In genomic region chrX:20515841-20516461, GRCh38 we compare ENCODE assay signal across 8 cellular contexts.
A peak's percentile ranks its signal among the peaks of the same experiment; 100 is the strongest.
DNase-seq lines count a peak whose midpoint lies in the region; ATAC-seq and TF ChIP-seq lines count a peak whose summit lies in the region.

No MANE protein-coding gene starts in this region.

- no peaks in the 10 kb centered on the region for H4K20me1 ChIP-seq in SK-N-SH (ENCODE audit: insufficient read depth)

- 27% methylated on average over 1 of the region's 1 CpG for WGBS in SK-N-SH (ENCODE audit: low lambda C conversion rate)
- 22% methylated on average over 1 of the region's 1 CpG; no CpG with 5 or more reads in 1 of the 2 donors for WGBS in upper lobe of left lung, 2 donors

- H2AFZ ChIP-seq in SK-N-SH (ENCODE audit: low read depth), result no peak overlapping the region; the same call in 1 of the 2 replicates

- H3K4me2 ChIP-seq in SK-N-SH, result 0 out of 2 replicates have a peak overlapping the region, but pooled peaks have one; percentile 8

- H3K9me2 ChIP-seq in SK-N-SH, result no peaks in the 10 kb centered on the region

- no peaks in the 10 kb centered on the region for H3K36me3 Mint-ChIP-seq in glutamatergic neuron (ENCODE audit: unreplicated experiment)

- H3K4me1 Mint-ChIP-seq in glutamatergic neuron (ENCODE audit: low read depth, unreplicated experiment), result peaks cover 12% of the 10 kb centered on the region

- H3K27ac ChIP-seq in SK-N-SH (ENCODE audit: low read depth in 2 of 2, low read length in 1 of 2) (peak overlapping the region in 1 of 2 experiments; percentile 74; a peak in 2 of 4 replicates), upper lobe of left lung (peak overlapping the region in 1 of 4 donors; percentile 35)

- no peaks in the 10 kb centered on the region for H3K79me2 ChIP-seq in SK-N-SH (ENCODE audit: insufficient read depth)

- TF ChIP-seq RAD21 in SK-N-SH (IDR thresholded peaks at IDR 0.05; ENCODE audit: low read length), result no peak

- POLR2A ChIA-PET in SK-N-SH (lab: Yijun Ruan, JAX), result no interaction called here

- H3K9me3 ChIP-seq in SK-N-SH, result no peaks in the 10 kb centered on the region
- H3K9me3 ChIP-seq in upper lobe of left lung, result no peaks in the 10 kb centered on the region

- no peak overlapping the region for H3K27ac Mint-ChIP-seq in glutamatergic neuron (ENCODE audit: unreplicated experiment)

- peaks cover 28% of the 10 kb centered on the region for H3F3A ChIP-seq in SK-N-SH (replicated peaks; ENCODE audit: insufficient read depth)

- H3K4me3 ChIP-seq in SK-N-SH (ENCODE audit: low read depth in 2 of 2, low read length in 1 of 2), result no peak overlapping the region
- H3K4me3 ChIP-seq in fibroblast of villous mesenchyme (ENCODE audit: low read depth, low read length), result no peak overlapping the region
- no peak overlapping the region for H3K4me3 ChIP-seq in upper lobe of left lung

- peaks cover 1% of the 10 kb centered on the region for H3K9me3 Mint-ChIP-seq in glutamatergic neuron (ENCODE audit: unreplicated experiment)

- H3K4me3 Mint-ChIP-seq in glutamatergic neuron (ENCODE audit: unreplicated experiment), result no peak overlapping the region

- no peak for TF ChIP-seq POLR2A in upper lobe of left lung (IDR thresholded peaks at IDR 0.05)

- peaks cover 0 to 27% of the 10 kb centered on the region in 2 experiments; a peak in 3 of 4 replicates for H3K4me1 ChIP-seq in SK-N-SH (ENCODE audit: control insufficient read depth in 1 of 2, insufficient read depth in 2 of 2, low read depth in 1 of 2, low read length in 1 of 2)
- H3K4me1 ChIP-seq in upper lobe of left lung, result peaks cover 0 to 9% (median 2%) of the 10 kb centered on the region in 4 donors

- peak; percentile 67 for DNase-seq in CD1c-positive myeloid dendritic cell (ENCODE audit: extremely low spot score)
- peak; percentile 11 for DNase-seq in GM19240 (ENCODE audit: insufficient read length, low spot score)
- DNase-seq in SK-N-SH, result no peak
- peak; percentile 60 for DNase-seq in fibroblast of villous mesenchyme (ENCODE audit: low read depth)
- DNase-seq in upper lobe of left lung, result no peak
- DNase-seq in NCI-H510A treated with DMSO at 0.1 percent for 48 hours (lab: John Stamatoyannopoulos, UW), result no peak
- DNase-seq in glutamatergic neuron, result no peak

- H3K9ac ChIP-seq in SK-N-SH, result no peak overlapping the region; the same call in 1 of the 2 replicates

- H3K27me3 ChIP-seq in SK-N-SH (ENCODE audit: insufficient read depth) (no peaks in the 10 kb centered on the region), upper lobe of left lung (no peaks in the 10 kb centered on the region)

- ATAC-seq in HG03175 (IDR thresholded peaks at IDR 0.05; ENCODE audit: unreplicated experiment), result peak; percentile 99
- ATAC-seq in upper lobe of left lung (ENCODE audit: low FRiP score in 2 of 2), result peak; percentile 66 to 69

- TF ChIP-seq EP300 in SK-N-SH (IDR thresholded peaks at IDR 0.05; ENCODE audit: borderline replicate concordance in 1 of 2, low read depth in 1 of 2, low read length in 1 of 2) (peak in 1 of 2 experiments; percentile 58; a peak in 1 of 4 replicates), upper lobe of left lung (IDR thresholded peaks at IDR 0.05) (peak in 1 of 4 donors; percentile 29)

- TF ChIP-seq CTCF in SK-N-SH (IDR thresholded peaks at IDR 0.05) (no peak), fibroblast of villous mesenchyme (IDR thresholded peaks at IDR 0.05; ENCODE audit: insufficient read depth, low read depth, low read length) (no peak), upper lobe of left lung (IDR thresholded peaks at IDR 0.05) (no peak), glutamatergic neuron (IDR thresholded peaks at IDR 0.05; ENCODE audit: partially characterized antibody, unreplicated experiment) (no peak)

- H3K36me3 ChIP-seq in SK-N-SH (replicated peaks in 1 of 2; ENCODE audit: control insufficient read depth in 1 of 2, insufficient read depth in 2 of 2, low read length in 1 of 2), result no peaks in the 10 kb centered on the region
- H3K36me3 ChIP-seq in upper lobe of left lung, result no peaks in the 10 kb centered on the region

- CTCF ChIA-PET in SK-N-SH (lab: Yijun Ruan, JAX), result interaction anchor here (0.9 to 9.2 kb wide), 4 partner anchors 11 to 1470 kb away, joined by 3 to 69 read pairs (median 12); no protein-coding TSS in a partner anchor

- H3K27me3 Mint-ChIP-seq in glutamatergic neuron (ENCODE audit: unreplicated experiment), result peaks cover 3% of the 10 kb centered on the region

TF ChIP-seq in SK-N-SH, 30 proteins besides CTCF, POLR2A, EP300 and RAD21 (continues in another document):
- TF ChIP-seq MXI1 (IDR thresholded peaks at IDR 0.05; ENCODE audit: low read depth, low read length) (no peak), SIN3A (IDR thresholded peaks at IDR 0.05; ENCODE audit: borderline replicate concordance, low read depth, low read length) (no peak), CHD2 (IDR thresholded peaks at IDR 0.05; ENCODE audit: low read length, partially characterized antibody) (no peak), ELF1 (IDR thresholded peaks at IDR 0.05) (peak; percentile 97), FOSL2 (IDR thresholded peaks at IDR 0.05; ENCODE audit: borderline replicate concordance, low read depth) (peak; percentile 92), RCOR1 (IDR thresholded peaks at IDR 0.05; ENCODE audit: low read length) (no peak), JUND (IDR thresholded peaks at IDR 0.05) (peak; percentile 89), MEF2A (IDR thresholded peaks at IDR 0.05; ENCODE audit: borderline replicate concordance, low read depth) (peak; percentile 93), MAX (IDR thresholded peaks at IDR 0.05; ENCODE audit: low read depth) (no peak), RXRA (IDR thresholded peaks at IDR 0.05; ENCODE audit: borderline replicate concordance, low read depth) (peak; percentile 73), REST (IDR thresholded peaks at IDR 0.05; ENCODE audit: low read depth, low read length) (no peak), EZH2phosphoT487 (IDR thresholded peaks at IDR 0.05; ENCODE audit: borderline replicate concordance, low read depth) (no peak), USF1 (IDR thresholded peaks at IDR 0.05; ENCODE audit: borderline replicate concordance, low read depth) (no peak), FOXM1 (IDR thresholded peaks at IDR 0.05; ENCODE audit: low read depth) (no peak), GABPA (IDR thresholded peaks at IDR 0.05; ENCODE audit: low read depth) (no peak), POLR2AphosphoS5 (IDR thresholded peaks at IDR 0.05; ENCODE audit: low read depth, low read length) (peak; percentile 23; the same call in 1 of the 2 replicates), TEAD4 (IDR thresholded peaks at IDR 0.05; ENCODE audit: borderline replicate concordance, insufficient read depth) (peak; percentile 60; the same call in 1 of the 2 replicates), ZBTB33 (IDR thresholded peaks at IDR 0.05; ENCODE audit: borderline replicate concordance, low read depth) (no peak)

Comparison
In these comparisons a context has a peak if more than half of its experiments do, and no peak if none do; other contexts are left out.
1. DNase-seq: peak in CD1c-positive myeloid dendritic cell (single experiment), GM19240 (single experiment) and fibroblast of villous mesenchyme (single experiment); none in SK-N-SH (single experiment), upper lobe of left lung (0 of 2), NCI-H510A treated with DMSO at 0.1 percent for 48 hours (single experiment) and glutamatergic neuron (single experiment).